ENCODE assay signal across 15 cellular contexts in genomic region chr9:106752581-106752980, GRCh38.
DNase-seq lines count a peak whose midpoint lies in the region; ATAC-seq and TF ChIP-seq lines count a peak whose summit lies in the region.
"Had no signal": no experiment of that assay in that cellular context is flagged by ENCODE, and none has a peak within 500 bp of the region (broad histone marks: within the 10 kb centered on the region; RNA-seq: fewer than 3 reads in every experiment).

No MANE protein-coding gene starts in this region.

- H2AK5ac ChIP-seq in IMR-90 (ENCODE audit: low read depth, low read length) (no peak overlapping the region), trophoblast cell (ENCODE audit: low read length) (no peak overlapping the region)

- no peak overlapping the region for H2AK9ac ChIP-seq in IMR-90 (replicated peaks; ENCODE audit: low read depth, low read length, poor library complexity)

- H2BK5ac ChIP-seq in IMR-90 (ENCODE audit: low read depth, low read length, poor library complexity, severe bottlenecking) (no peak overlapping the region), trophoblast cell (ENCODE audit: low read depth, low read length, poor library complexity) (no peak overlapping the region)

- H2BK15ac ChIP-seq in IMR-90 (ENCODE audit: low read depth, low read length) = no peak overlapping the region

- TF ChIP-seq RAD21 in IMR-90 (IDR thresholded peaks at IDR 0.05; ENCODE audit: low read length) = no peak

- POLR2A ChIA-PET in IMR-90 (lab: Charles Lee; ENCODE audit: unreplicated experiment) = no interaction called here

- H4K8ac ChIP-seq in IMR-90 (ENCODE audit: low read depth in 2 of 2, low read length in 2 of 2) = no peak overlapping the region
- H4K8ac ChIP-seq in trophoblast cell (ENCODE audit: low read depth, low read length) = no peak overlapping the region

- no peak overlapping the region for H4K5ac ChIP-seq in IMR-90 (ENCODE audit: low read depth, low read length)

- in situ Hi-C loops in IMR-90 (cut with MboI; ENCODE audit: low sequenced_read_pairs) = no loop called here

- H3K27ac Mint-ChIP-seq in stimulated activated effector memory CD8-positive, alpha-beta T cell treated with anti-CD3 and anti-CD28 coated beads, Interleukin-12 subunit alpha, Interleukin-12 subunit beta, amount 100 ng/mL, for 72 hours = no peak overlapping the region
- H3K27ac Mint-ChIP-seq: activated CD8-positive, alpha-beta T cell treated with anti-CD3 and anti-CD28 coated beads, Interleukin-2, amount 10 ng/mL, durations not matched to agents 7 days and 5 days had no signal

- peak overlapping the region; percentile 65 for H3K27ac ChIP-seq in BLaER1
- no peak overlapping the region for H3K27ac ChIP-seq in IMR-90 (ENCODE audit: insufficient read depth, low read length)
- H3K27ac ChIP-seq in hepatocyte = no peak overlapping the region
- H3K27ac ChIP-seq in trophoblast cell (ENCODE audit: low read depth, low read length) = no peak overlapping the region
- H3K27ac ChIP-seq: breast epithelium, pancreas had no signal

- H3K4me1 ChIP-seq in BLaER1 = peaks cover 36% of the 10 kb centered on the region
- peaks cover 3% of the 10 kb centered on the region; the same call in 1 of the 2 replicates for H3K4me1 ChIP-seq in IMR-90 (ENCODE audit: control insufficient read depth, insufficient read depth, low read length)
- peaks cover 10% of the 10 kb centered on the region for H3K4me1 ChIP-seq in hepatocyte (ENCODE audit: insufficient read depth)
- peaks cover 9 to 15% of the 10 kb centered on the region in 2 experiments for H3K4me1 ChIP-seq in trophoblast cell (ENCODE audit: control insufficient read depth in 1 of 2, insufficient read depth in 2 of 2, low read length in 2 of 2)
- H3K4me1 ChIP-seq: breast epithelium had no signal

- H3K14ac ChIP-seq in IMR-90 (replicated peaks; ENCODE audit: low read depth, low read length) (no peak overlapping the region), trophoblast cell (ENCODE audit: low read length) (no peak overlapping the region)

- H3K36me3 Mint-ChIP-seq in stimulated activated effector memory CD8-positive, alpha-beta T cell treated with anti-CD3 and anti-CD28 coated beads, Interleukin-12 subunit alpha, Interleukin-12 subunit beta, amount 100 ng/mL, for 72 hours = no peaks in the 10 kb centered on the region

- H4K20me1 ChIP-seq in BLaER1 = no peaks in the 10 kb centered on the region
- no peaks in the 10 kb centered on the region for H4K20me1 ChIP-seq in IMR-90 (ENCODE audit: insufficient read depth, low read length)
- H4K20me1 ChIP-seq in hepatocyte (ENCODE audit: insufficient read depth, poor library complexity, severe bottlenecking) = no peaks in the 10 kb centered on the region

- H3K27me3 ChIP-seq in BLaER1 = no peaks in the 10 kb centered on the region
- H3K27me3 ChIP-seq in IMR-90 (ENCODE audit: control insufficient read depth, insufficient read depth, low read length) = no peaks in the 10 kb centered on the region; the same call in 1 of the 2 replicates
- H3K27me3 ChIP-seq in hepatocyte = no peaks in the 10 kb centered on the region
- H3K27me3 ChIP-seq in trophoblast cell (ENCODE audit: insufficient read depth, low read length) = no peaks in the 10 kb centered on the region
- H3K27me3 ChIP-seq: breast epithelium, MG63, pancreas had no signal

- TF ChIP-seq CTCF in IMR-90 (conservative IDR thresholded peaks at IDR 0.05; ENCODE audit: low read depth, low read length) (no peak), hepatocyte (IDR thresholded peaks at IDR 0.05; ENCODE audit: poor library complexity) (no peak)

- peaks cover 13% of the 10 kb centered on the region for H3K9me3 Mint-ChIP-seq in stimulated activated effector memory CD8-positive, alpha-beta T cell treated with anti-CD3 and anti-CD28 coated beads, Interleukin-12 subunit alpha, Interleukin-12 subunit beta, amount 100 ng/mL, for 72 hours

- no peak overlapping the region for H3K56ac ChIP-seq in IMR-90 (ENCODE audit: extremely low read depth, insufficient read depth, low read length)

- no peak overlapping the region for H4K12ac ChIP-seq in trophoblast cell (ENCODE audit: low read depth, low read length)

- no peak overlapping the region for H4K91ac ChIP-seq in IMR-90 (ENCODE audit: insufficient read depth, low read depth, low read length)
- H4K91ac ChIP-seq in trophoblast cell (ENCODE audit: low read depth, low read length) = no peak overlapping the region

- H3K79me2 ChIP-seq in hepatocyte (no peaks in the 10 kb centered on the region), trophoblast cell (ENCODE audit: control insufficient read depth, insufficient read depth, low read length, poor library complexity) (no peaks in the 10 kb centered on the region)

- BruUV-seq in IMR-90 (replicated peaks; lab: Mats Ljungman, UMichigan) = no TSS peak

- H3K4me2 ChIP-seq in BLaER1 (peak overlapping the region; percentile 59), IMR-90 (ENCODE audit: low read depth, low read length) (no peak overlapping the region), hepatocyte (no peak overlapping the region), trophoblast cell (ENCODE audit: low read length) (no peak overlapping the region)
- H3K4me2 ChIP-seq: SK-N-SH had no signal

- H3K9me2 ChIP-seq in hepatocyte (replicated peaks; ENCODE audit: insufficient read depth) = no peaks in the 10 kb centered on the region
- H3K9me2 ChIP-seq: SK-N-SH had no signal

- H3K23ac ChIP-seq in IMR-90 (ENCODE audit: low read depth, low read length) (no peak overlapping the region), trophoblast cell (ENCODE audit: low read length) (no peak overlapping the region)

- dilution Hi-C loops in IMR-90 (cut with HindIII; ENCODE audit: low sequenced_read_pairs, unreplicated experiment) = no loop called here

- H2BK12ac ChIP-seq in trophoblast cell (ENCODE audit: low read length) = no peak overlapping the region

- no peak for TF ChIP-seq POLR2A in IMR-90 (IDR thresholded peaks at IDR 0.05; ENCODE audit: low read depth, low read length)

- no peak overlapping the region for H3K4me3 ChIP-seq in BLaER1
- no peak overlapping the region for H3K4me3 ChIP-seq in IMR-90 (ENCODE audit: insufficient read depth, low read depth, low read length)
- no peak overlapping the region for H3K4me3 ChIP-seq in hepatocyte
- no peak overlapping the region for H3K4me3 ChIP-seq in trophoblast cell (ENCODE audit: low read depth, low read length)
- H3K4me3 ChIP-seq: breast epithelium, MG63, pancreas had no signal

- no peaks in the 10 kb centered on the region for H3K9me3 ChIP-seq in BLaER1
- H3K9me3 ChIP-seq in IMR-90 (ENCODE audit: control insufficient read depth, insufficient read depth, low read length) = no peaks in the 10 kb centered on the region
- H3K9me3 ChIP-seq in hepatocyte (ENCODE audit: low read depth) = no peaks in the 10 kb centered on the region
- no peaks in the 10 kb centered on the region for H3K9me3 ChIP-seq in trophoblast cell (ENCODE audit: insufficient read depth, low read depth, low read length)
- H3K9me3 ChIP-seq: breast epithelium, MG63, pancreas, SK-N-SH had no signal

- DNase-seq in IMR-90 (peak; percentile 8), hepatocyte (ENCODE audit: low spot score) (peak; percentile 16), trophoblast cell (no peak)
- no peak for DNase-seq in stimulated activated CD8-positive, alpha-beta memory T cell treated with anti-CD3 and anti-CD28 coated beads, Interleukin-4, amount 100 ng/mL, for 48 hours
- DNase-seq in stimulated activated effector memory CD8-positive, alpha-beta T cell treated with anti-CD3 and anti-CD28 coated beads, Interleukin-12 subunit alpha, Interleukin-12 subunit beta, amount 100 ng/mL, for 72 hours (ENCODE audit: low spot score in 2 of 2) = no peak
- DNase-seq: activated CD8-positive, alpha-beta T cell treated with anti-CD3 and anti-CD28 coated beads, Interleukin-2, amount 10 ng/mL, durations not matched to agents 7 days and 5 days; activated gamma-delta T cell; MG63; NCI-H2107; pancreas; SK-N-SH had no signal

- H3K9ac ChIP-seq in BLaER1 (no peak overlapping the region), IMR-90 (ENCODE audit: low read depth, low read length) (no peak overlapping the region), trophoblast cell (ENCODE audit: low read length) (no peak overlapping the region)
- H3K9ac ChIP-seq: SK-N-SH had no signal

- H2AFZ ChIP-seq in IMR-90 (replicated peaks; ENCODE audit: low read length, poor library complexity) (no peak overlapping the region), hepatocyte (no peak overlapping the region), trophoblast cell (ENCODE audit: insufficient read depth, low read length, poor library complexity) (no peak overlapping the region)

- H3K79me1 ChIP-seq in IMR-90 (ENCODE audit: low read depth in 1 of 2, low read length in 2 of 2) (no peaks in the 10 kb centered on the region), trophoblast cell (ENCODE audit: low read length) (peaks cover 4% of the 10 kb centered on the region)

- H2BK120ac ChIP-seq in IMR-90 (ENCODE audit: low read depth, low read length) = no peak overlapping the region
- no peak overlapping the region for H2BK120ac ChIP-seq in trophoblast cell (ENCODE audit: insufficient read depth, low read length, poor library complexity)

- no peak overlapping the region for H3K4ac ChIP-seq in IMR-90 (ENCODE audit: low read depth, low read length)
- no peak overlapping the region for H3K4ac ChIP-seq in trophoblast cell (ENCODE audit: low read depth, low read length)

- intact Hi-C loops in IMR-90 (cut with micrococcal nuclease) = no loop called here

- CTCF ChIA-PET in IMR-90 (lab: Yijun Ruan, JAX) = interaction anchor here (0.8 kb wide), 1 partner anchor 12 kb away, joined by 3 read pairs; no protein-coding TSS in a partner anchor

- H3K18ac ChIP-seq in IMR-90 (ENCODE audit: low read depth, low read length) (no peak overlapping the region), trophoblast cell (ENCODE audit: low read length) (no peak overlapping the region)

- no peak overlapping the region for H3K4me3 Mint-ChIP-seq in stimulated activated effector memory CD8-positive, alpha-beta T cell treated with anti-CD3 and anti-CD28 coated beads, Interleukin-12 subunit alpha, Interleukin-12 subunit beta, amount 100 ng/mL, for 72 hours
- H3K4me3 Mint-ChIP-seq: activated CD8-positive, alpha-beta T cell treated with anti-CD3 and anti-CD28 coated beads, Interleukin-2, amount 10 ng/mL, durations not matched to agents 7 days and 5 days had no signal

- WGBS in IMR-90 (ENCODE audit: extremely low coverage in 2 of 2, insufficient read length in 1 of 2), 2 experiments = no CpG with 5 or more reads among the region's 3 CpGs
- 54% methylated on average over 3 of the region's 3 CpGs for WGBS in hepatocyte (ENCODE audit: low lambda C conversion rate, missing lambda C conversion rate)
- no CpG with 5 or more reads among the region's 3 CpGs for WGBS in trophoblast cell (ENCODE audit: extremely low coverage, insufficient coverage, insufficient read length)

- H3K9me1 ChIP-seq in IMR-90 (ENCODE audit: insufficient read depth, low read length) = 0 out of 2 replicates have a peak, but pooled peaks cover 4% of the 10 kb centered on the region

- no peaks in the 10 kb centered on the region for H3K36me3 ChIP-seq in BLaER1
- H3K36me3 ChIP-seq in IMR-90 (ENCODE audit: control insufficient read depth, insufficient read depth, low read length) = no peaks in the 10 kb centered on the region
- no peaks in the 10 kb centered on the region for H3K36me3 ChIP-seq in hepatocyte (replicated peaks; ENCODE audit: insufficient read depth, low read depth)
- no peaks in the 10 kb centered on the region for H3K36me3 ChIP-seq in trophoblast cell (ENCODE audit: control insufficient read depth in 1 of 2, insufficient read depth in 2 of 2, low read length in 2 of 2)
- H3K36me3 ChIP-seq: breast epithelium, MG63, pancreas had no signal

- ATAC-seq in GM21515 (IDR thresholded peaks at IDR 0.05; ENCODE audit: unreplicated experiment) = peak; percentile 3
- no peak; the same call in 1 of the 2 replicates for ATAC-seq in IMR-90 (ENCODE audit: low read depth)
- ATAC-seq in HG02938 (IDR thresholded peaks at IDR 0.05; ENCODE audit: unreplicated experiment) = no peak
- ATAC-seq in stimulated activated effector memory CD8-positive, alpha-beta T cell treated with anti-CD3 and anti-CD28 coated beads, Interleukin-12 subunit alpha, Interleukin-12 subunit beta, amount 100 ng/mL, for 72 hours = no peak
- ATAC-seq: activated CD8-positive, alpha-beta T cell treated with anti-CD3 and anti-CD28 coated beads, Interleukin-2, amount 10 ng/mL, durations not matched to agents 7 days and 5 days had no signal

- H2BK20ac ChIP-seq in IMR-90 (ENCODE audit: low read depth, low read length) = no peak overlapping the region

- H3K4me1 Mint-ChIP-seq in stimulated activated effector memory CD8-positive, alpha-beta T cell treated with anti-CD3 and anti-CD28 coated beads, Interleukin-12 subunit alpha, Interleukin-12 subunit beta, amount 100 ng/mL, for 72 hours = no peaks in the 10 kb centered on the region

Comparison
In these comparisons a context has a peak if more than half of its experiments do, and no peak if none do; other contexts are left out.
1. DNase-seq: peak in IMR-90 (single experiment) and hepatocyte (single experiment); none in stimulated activated CD8-positive, alpha-beta memory T cell treated with anti-CD3 and anti-CD28 coated beads, Interleukin-4, amount 100 ng/mL, for 48 hours (single experiment), stimulated activated effector memory CD8-positive, alpha-beta T cell treated with anti-CD3 and anti-CD28 coated beads, Interleukin-12 subunit alpha, Interleukin-12 subunit beta, amount 100 ng/mL, for 72 hours (0 of 2) and trophoblast cell (0 of 2).